In the genomic region with DNA sequence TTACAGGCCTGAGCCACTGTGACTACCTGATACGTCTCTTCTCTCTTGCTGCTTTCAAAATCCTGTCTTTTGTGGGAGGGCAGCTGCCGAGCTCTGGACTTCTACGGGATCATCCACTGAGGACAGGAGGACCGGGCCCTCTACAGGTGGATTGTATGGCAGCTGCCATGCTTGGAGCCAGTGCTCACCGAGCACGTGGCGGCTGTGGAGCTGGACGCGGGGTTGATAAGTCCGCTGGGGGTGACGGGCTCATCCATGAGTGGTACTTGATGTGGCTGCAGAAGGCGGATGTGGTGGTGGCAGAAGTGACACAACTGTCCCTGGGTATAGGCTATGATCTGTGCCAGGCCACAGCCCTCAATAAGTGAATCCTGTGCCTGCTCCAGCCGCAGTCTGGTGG, we compare ENCODE assay signal across 30 cellular contexts. TPM values are rescaled to one million over a fixed set of nuclear protein-coding genes. Genes with fewer than 3 reads are reported as not detected.
DNase-seq lines count a peak whose midpoint lies in the region; ATAC-seq, FAIRE-seq and TF ChIP-seq lines count a peak whose summit lies in the region.
"Had no signal": no experiment of that assay in that cellular context is flagged by ENCODE, and none has a peak within 500 bp of the region (broad histone marks: within the 10 kb centered on the region; RNA-seq: fewer than 3 reads in every experiment).

No MANE protein-coding gene starts in this region.

- intact Hi-C loops in kidney (cut with DNase I): no loop called here
- intact Hi-C loops in CD8-positive, alpha-beta T cell (cut with DNase I, micrococcal nuclease): no loop called here

- CTCF ChIA-PET in CD8-positive, alpha-beta T cell (lab: Charles Lee): interaction anchor here (1.6 kb wide), 1 partner anchor 312 kb away, joined by 3 read pairs; no protein-coding TSS in a partner anchor

- H3K27me3 ChIP-seq in CD8-positive, alpha-beta T cell (ENCODE audit: insufficient read depth, low read length): no peaks in the 10 kb centered on the region
- H3K27me3 ChIP-seq: BE2C, dorsolateral prefrontal cortex, stomach, tibial nerve had no signal

- no peak for FAIRE-seq in kidney (lab: Jason Lieb, UNC)
- FAIRE-seq: endothelial cell of umbilical vein, GM12891, islet of Langerhans, small intestine, TTC549 had no signal

- peaks cover 0 to 5% of the 10 kb centered on the region in 2 donors for H3K4me1 ChIP-seq in kidney (ENCODE audit: control insufficient read depth in 1 of 2, insufficient read depth in 1 of 2, low read depth in 1 of 2, low read length in 2 of 2)
- no peaks in the 10 kb centered on the region for H3K4me1 ChIP-seq in CD8-positive, alpha-beta T cell (ENCODE audit: insufficient read depth, low read length)
- H3K4me1 ChIP-seq: BE2C, tibial nerve had no signal

- no peak overlapping the region for H3K9ac ChIP-seq in kidney (ENCODE audit: low read length in 2 of 2)

- no peaks in the 10 kb centered on the region for H3K9me3 Mint-ChIP-seq in CD8-positive, alpha-beta T cell
- H3K9me3 Mint-ChIP-seq: activated naive CD8-positive, alpha-beta T cell treated with anti-CD3 and anti-CD28 coated beads, Interleukin-2, amount 50 U/mL, for 24 hours; central memory CD8-positive, alpha-beta T cell; T-helper 1 cell treated with Interleukin-12 subunit alpha and Interleukin-12 subunit beta and Interleukin-4 antibody, amounts not matched to agents 30 μg/mL and 1 μg/mL, for 36 hours had no signal

- H3K27me3 Mint-ChIP-seq in CD8-positive, alpha-beta T cell (ENCODE audit: low read depth): no peaks in the 10 kb centered on the region
- H3K27me3 Mint-ChIP-seq: activated CD4-positive, alpha-beta T cell treated with anti-CD3 and anti-CD28 coated beads for 36 hours; activated naive CD8-positive, alpha-beta T cell treated with anti-CD3 and anti-CD28 coated beads, Interleukin-2, amount 50 U/mL, for 24 hours; central memory CD8-positive, alpha-beta T cell; naive B cell had no signal

- no peaks in the 10 kb centered on the region for H3K36me3 Mint-ChIP-seq in CD8-positive, alpha-beta T cell
- H3K36me3 Mint-ChIP-seq: naive B cell had no signal

- H3K9me3 ChIP-seq in kidney (ENCODE audit: control insufficient read depth in 1 of 2, low read length in 2 of 2): no peaks in the 10 kb centered on the region
- H3K9me3 ChIP-seq in CD8-positive, alpha-beta T cell (ENCODE audit: low read length): no peaks in the 10 kb centered on the region
- H3K9me3 ChIP-seq: BE2C, stomach had no signal

- no peak overlapping the region for H3K4me3 ChIP-seq in LNCaP clone FGC (ENCODE audit: low read depth, low read length)
- H3K4me3 ChIP-seq in kidney (ENCODE audit: low read length in 2 of 2): no peak overlapping the region
- no peak overlapping the region for H3K4me3 ChIP-seq in CD8-positive, alpha-beta T cell (ENCODE audit: low read depth, low read length)
- H3K4me3 ChIP-seq: dorsolateral prefrontal cortex, SK-N-MC, stomach, tibial nerve had no signal

- H3K27ac Mint-ChIP-seq in CD8-positive, alpha-beta T cell: no peak overlapping the region
- H3K27ac Mint-ChIP-seq: activated CD4-positive, alpha-beta T cell treated with anti-CD3 and anti-CD28 coated beads for 36 hours; activated naive CD8-positive, alpha-beta T cell treated with anti-CD3 and anti-CD28 coated beads, Interleukin-2, amount 50 U/mL, for 24 hours; T-helper 1 cell treated with Interleukin-12 subunit alpha and Interleukin-12 subunit beta and Interleukin-4 antibody, amounts not matched to agents 30 μg/mL and 1 μg/mL, for 36 hours had no signal

- H3K4me1 Mint-ChIP-seq in CD8-positive, alpha-beta T cell (ENCODE audit: low read depth): no peaks in the 10 kb centered on the region
- H3K4me1 Mint-ChIP-seq: activated CD4-positive, alpha-beta T cell treated with anti-CD3 and anti-CD28 coated beads for 36 hours; activated naive CD8-positive, alpha-beta T cell treated with anti-CD3 and anti-CD28 coated beads, Interleukin-2, amount 50 U/mL, for 24 hours; central memory CD8-positive, alpha-beta T cell had no signal

- no peak for ATAC-seq in GM21423 (IDR thresholded peaks at IDR 0.05; ENCODE audit: unreplicated experiment)
- no peak for ATAC-seq in CD8-positive, alpha-beta T cell
- ATAC-seq: activated CD4-positive, alpha-beta T cell treated with anti-CD3 and anti-CD28 coated beads for 36 hours; activated naive CD8-positive, alpha-beta T cell treated with anti-CD3 and anti-CD28 coated beads, Interleukin-2, amount 50 U/mL, for 24 hours; left ventricle myocardium superior had no signal

- TF ChIP-seq CTCF in LNCaP clone FGC (IDR thresholded peaks at IDR 0.05; ENCODE audit: control insufficient read depth, extremely low read depth, insufficient read depth): 0 out of 2 replicates have a peak, but pooled peaks have one; percentile 12
- TF ChIP-seq CTCF in kidney (IDR thresholded peaks at IDR 0.05; ENCODE audit: borderline replicate concordance, extremely low read depth, insufficient read depth): no peak
- TF ChIP-seq CTCF in CD8-positive, alpha-beta T cell (IDR thresholded peaks at IDR 0.05): no peak

- H3K36me3 ChIP-seq in kidney (ENCODE audit: control insufficient read depth in 1 of 2, insufficient read depth in 2 of 2, low read length in 2 of 2): no peaks in the 10 kb centered on the region
- no peaks in the 10 kb centered on the region for H3K36me3 ChIP-seq in CD8-positive, alpha-beta T cell (ENCODE audit: insufficient read depth, low read length)
- H3K36me3 ChIP-seq: BE2C had no signal

- DNase-seq in activated T-cell treated with anti-CD3 and anti-CD28 coated beads, Interleukin-2, amount 50 U/mL, for 1 hour: peak; percentile 8
- DNase-seq in activated T-cell treated with anti-CD3 and anti-CD28 coated beads, Interleukin-2, amount 50 U/mL, for 48 hours: no peak
- DNase-seq in LNCaP clone FGC (ENCODE audit: low read depth): no peak
- DNase-seq in kidney: peak; percentile 41
- DNase-seq in DMS153 treated with DMSO at 0.1 percent for 48 hours (lab: John Stamatoyannopoulos, UW; ENCODE audit: unreplicated experiment): no peak
- no peak for DNase-seq in middle frontal gyrus (ENCODE audit: extremely low spot score, low spot score)
- no peak for DNase-seq in CD8-positive, alpha-beta T cell
- DNase-seq: activated CD4-positive, alpha-beta T cell treated with anti-CD3 and anti-CD28 coated beads for 36 hours; activated effector memory CD4-positive, alpha-beta T cell treated with anti-CD3 and anti-CD28 coated beads, Interleukin-2, amount 50 U/mL, for 16 hours; activated naive CD8-positive, alpha-beta T cell treated with anti-CD3 and anti-CD28 coated beads, Interleukin-2, amount 50 U/mL, for 24 hours; activated T-cell treated with anti-CD3 and anti-CD28 coated beads for 4 hours; BE2C; left ventricle myocardium superior; naive B cell; NCI-H1105; NCI-H1930; OCI-M1; small intestine; stomach had no signal

- H3K4me3 Mint-ChIP-seq in CD8-positive, alpha-beta T cell: no peak overlapping the region
- H3K4me3 Mint-ChIP-seq: activated CD4-positive, alpha-beta T cell treated with anti-CD3 and anti-CD28 coated beads for 36 hours; activated naive CD8-positive, alpha-beta T cell treated with anti-CD3 and anti-CD28 coated beads, Interleukin-2, amount 50 U/mL, for 24 hours; central memory CD8-positive, alpha-beta T cell; naive B cell; T-helper 1 cell treated with Interleukin-12 subunit alpha and Interleukin-12 subunit beta and Interleukin-4 antibody, amounts not matched to agents 30 μg/mL and 1 μg/mL, for 36 hours had no signal

- no peak overlapping the region for H3K27ac ChIP-seq in kidney (ENCODE audit: low read depth in 2 of 2, low read length in 2 of 2)
- no peak overlapping the region for H3K27ac ChIP-seq in CD8-positive, alpha-beta T cell (ENCODE audit: low read depth, low read length)
- H3K27ac ChIP-seq: dorsolateral prefrontal cortex, SK-N-MC, stomach, tibial nerve had no signal

- POLR2A ChIA-PET in CD8-positive, alpha-beta T cell (lab: Charles Lee): no interaction called here

RNA-seq across cellular contexts. Expression of gene CYP2D6, which starts 1.8 kb away (rescaled TPM):
- 3.2 TPM for total RNA-seq in kidney
- 0.39 TPM for polyA plus RNA-seq in kidney (ENCODE audit: insufficient read depth, low read depth, low replicate concordance)
- total RNA-seq in CD8-positive, alpha-beta T cell: 1 to 10 TPM; 2.8 to 3.1 TPM
- total RNA-seq: H4, left ventricle myocardium superior had no signal

RNA-seq across cellular contexts. Expression of gene NDUFA6, which starts 41.9 kb away (rescaled TPM):
- 69.0 TPM for total RNA-seq in kidney
- polyA plus RNA-seq in kidney (ENCODE audit: insufficient read depth, low read depth, low replicate concordance): 317 TPM
- total RNA-seq in CD8-positive, alpha-beta T cell: 10 to 100 TPM; 55.5 to 59.7 TPM

RNA-seq across cellular contexts. Expression of gene SMDT1, which starts 53.0 kb away (rescaled TPM):
- total RNA-seq in kidney: 113 TPM
- polyA plus RNA-seq in kidney (ENCODE audit: insufficient read depth, low read depth, low replicate concordance): 264 TPM
- 10 to 100 TPM; 30.4 to 34.5 TPM for total RNA-seq in CD8-positive, alpha-beta T cell

RNA-seq across cellular contexts. Expression of gene PHETA2, which starts 58.4 kb away (rescaled TPM):
- 10.4 TPM for total RNA-seq in kidney
- polyA plus RNA-seq in kidney (ENCODE audit: insufficient read depth, low read depth, low replicate concordance): 6.3 TPM
- total RNA-seq in CD8-positive, alpha-beta T cell: under 1 TPM; 0.22 to 0.30 TPM
- total RNA-seq: H4 had no signal

Comparison
In these comparisons a context has a peak if more than half of its experiments do, and no peak if none do; other contexts are left out.
1. DNase-seq: peak in activated T-cell treated with anti-CD3 and anti-CD28 coated beads, Interleukin-2, amount 50 U/mL, for 1 hour (single experiment) and kidney (single experiment); none in activated T-cell treated with anti-CD3 and anti-CD28 coated beads, Interleukin-2, amount 50 U/mL, for 48 hours (0 of 2), LNCaP clone FGC (single experiment), DMS153 treated with DMSO at 0.1 percent for 48 hours (single experiment), middle frontal gyrus (single experiment) and CD8-positive, alpha-beta T cell (0 of 7).